Comparison of ENCODE assay signal across 1 cellular context in genomic region chr7:100119701-100120517, GRCh38.
TF ChIP-seq lines count a peak whose summit lies in the region.

No MANE protein-coding gene starts in this region.

TF ChIP-seq in HepG2, 621 proteins besides CTCF, POLR2A, EP300 and RAD21 (continued from another document and continues in another):
- TF ChIP-seq, protein P1, sequence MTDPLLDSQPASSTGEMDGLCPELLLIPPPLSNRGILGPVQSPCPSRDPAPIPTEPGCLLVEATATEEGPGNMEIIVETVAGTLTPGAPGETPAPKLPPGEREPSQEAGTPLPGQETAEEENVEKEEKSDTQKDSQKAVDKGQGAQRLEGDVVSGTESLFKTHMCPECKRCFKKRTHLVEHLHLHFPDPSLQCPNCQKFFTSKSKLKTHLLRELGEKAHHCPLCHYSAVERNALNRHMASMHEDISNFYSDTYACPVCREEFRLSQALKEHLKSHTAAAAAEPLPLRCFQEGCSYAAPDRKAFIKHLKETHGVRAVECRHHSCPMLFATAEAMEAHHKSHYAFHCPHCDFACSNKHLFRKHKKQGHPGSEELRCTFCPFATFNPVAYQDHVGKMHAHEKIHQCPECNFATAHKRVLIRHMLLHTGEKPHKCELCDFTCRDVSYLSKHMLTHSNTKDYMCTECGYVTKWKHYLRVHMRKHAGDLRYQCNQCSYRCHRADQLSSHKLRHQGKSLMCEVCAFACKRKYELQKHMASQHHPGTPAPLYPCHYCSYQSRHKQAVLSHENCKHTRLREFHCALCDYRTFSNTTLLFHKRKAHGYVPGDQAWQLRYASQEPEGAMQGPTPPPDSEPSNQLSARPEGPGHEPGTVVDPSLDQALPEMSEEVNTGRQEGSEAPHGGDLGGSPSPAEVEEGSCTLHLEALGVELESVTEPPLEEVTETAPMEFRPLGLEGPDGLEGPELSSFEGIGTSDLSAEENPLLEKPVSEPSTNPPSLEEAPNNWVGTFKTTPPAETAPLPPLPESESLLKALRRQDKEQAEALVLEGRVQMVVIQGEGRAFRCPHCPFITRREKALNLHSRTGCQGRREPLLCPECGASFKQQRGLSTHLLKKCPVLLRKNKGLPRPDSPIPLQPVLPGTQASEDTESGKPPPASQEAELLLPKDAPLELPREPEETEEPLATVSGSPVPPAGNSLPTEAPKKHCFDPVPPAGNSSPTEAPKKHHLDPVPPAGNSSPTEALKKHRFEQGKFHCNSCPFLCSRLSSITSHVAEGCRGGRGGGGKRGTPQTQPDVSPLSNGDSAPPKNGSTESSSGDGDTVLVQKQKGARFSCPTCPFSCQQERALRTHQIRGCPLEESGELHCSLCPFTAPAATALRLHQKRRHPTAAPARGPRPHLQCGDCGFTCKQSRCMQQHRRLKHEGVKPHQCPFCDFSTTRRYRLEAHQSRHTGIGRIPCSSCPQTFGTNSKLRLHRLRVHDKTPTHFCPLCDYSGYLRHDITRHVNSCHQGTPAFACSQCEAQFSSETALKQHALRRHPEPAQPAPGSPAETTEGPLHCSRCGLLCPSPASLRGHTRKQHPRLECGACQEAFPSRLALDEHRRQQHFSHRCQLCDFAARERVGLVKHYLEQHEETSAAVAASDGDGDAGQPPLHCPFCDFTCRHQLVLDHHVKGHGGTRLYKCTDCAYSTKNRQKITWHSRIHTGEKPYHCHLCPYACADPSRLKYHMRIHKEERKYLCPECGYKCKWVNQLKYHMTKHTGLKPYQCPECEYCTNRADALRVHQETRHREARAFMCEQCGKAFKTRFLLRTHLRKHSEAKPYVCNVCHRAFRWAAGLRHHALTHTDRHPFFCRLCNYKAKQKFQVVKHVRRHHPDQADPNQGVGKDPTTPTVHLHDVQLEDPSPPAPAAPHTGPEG (CRISPR knock-in tag; IDR thresholded peaks at IDR 0.05): peak; percentile 17; the same call in 1 of the 2 replicates
- 0 out of 2 replicates have a peak, but pooled peaks have one; percentile 59 for TF ChIP-seq ZNF296 (CRISPR knock-in tag; conservative IDR thresholded peaks at IDR 0.05)
- no peak for TF ChIP-seq JARID2 (CRISPR knock-in tag; IDR thresholded peaks at IDR 0.05; ENCODE audit: insufficient replicate concordance)
- TF ChIP-seq ZNF878 (CRISPR knock-in tag; IDR thresholded peaks at IDR 0.05): no peak
- TF ChIP-seq ZNF563 (CRISPR knock-in tag; IDR thresholded peaks at IDR 0.05): no peak
- TF ChIP-seq, protein P2, sequence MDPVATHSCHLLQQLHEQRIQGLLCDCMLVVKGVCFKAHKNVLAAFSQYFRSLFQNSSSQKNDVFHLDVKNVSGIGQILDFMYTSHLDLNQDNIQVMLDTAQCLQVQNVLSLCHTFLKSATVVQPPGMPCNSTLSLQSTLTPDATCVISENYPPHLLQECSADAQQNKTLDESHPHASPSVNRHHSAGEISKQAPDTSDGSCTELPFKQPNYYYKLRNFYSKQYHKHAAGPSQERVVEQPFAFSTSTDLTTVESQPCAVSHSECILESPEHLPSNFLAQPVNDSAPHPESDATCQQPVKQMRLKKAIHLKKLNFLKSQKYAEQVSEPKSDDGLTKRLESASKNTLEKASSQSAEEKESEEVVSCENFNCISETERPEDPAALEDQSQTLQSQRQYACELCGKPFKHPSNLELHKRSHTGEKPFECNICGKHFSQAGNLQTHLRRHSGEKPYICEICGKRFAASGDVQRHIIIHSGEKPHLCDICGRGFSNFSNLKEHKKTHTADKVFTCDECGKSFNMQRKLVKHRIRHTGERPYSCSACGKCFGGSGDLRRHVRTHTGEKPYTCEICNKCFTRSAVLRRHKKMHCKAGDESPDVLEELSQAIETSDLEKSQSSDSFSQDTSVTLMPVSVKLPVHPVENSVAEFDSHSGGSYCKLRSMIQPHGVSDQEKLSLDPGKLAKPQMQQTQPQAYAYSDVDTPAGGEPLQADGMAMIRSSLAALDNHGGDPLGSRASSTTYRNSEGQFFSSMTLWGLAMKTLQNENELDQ (CRISPR knock-in tag; IDR thresholded peaks at IDR 0.05; ENCODE audit: borderline replicate concordance): no peak
- TF ChIP-seq ARID3A (IDR thresholded peaks at IDR 0.05; ENCODE audit: low read depth, low read length): no peak
- no peak for TF ChIP-seq SIN3A (IDR thresholded peaks at IDR 0.05; ENCODE audit: borderline replicate concordance, low read depth, low read length)
- no peak for TF ChIP-seq GMEB2 (CRISPR knock-in tag; IDR thresholded peaks at IDR 0.05; ENCODE audit: low read depth)
- TF ChIP-seq, protein P3, sequence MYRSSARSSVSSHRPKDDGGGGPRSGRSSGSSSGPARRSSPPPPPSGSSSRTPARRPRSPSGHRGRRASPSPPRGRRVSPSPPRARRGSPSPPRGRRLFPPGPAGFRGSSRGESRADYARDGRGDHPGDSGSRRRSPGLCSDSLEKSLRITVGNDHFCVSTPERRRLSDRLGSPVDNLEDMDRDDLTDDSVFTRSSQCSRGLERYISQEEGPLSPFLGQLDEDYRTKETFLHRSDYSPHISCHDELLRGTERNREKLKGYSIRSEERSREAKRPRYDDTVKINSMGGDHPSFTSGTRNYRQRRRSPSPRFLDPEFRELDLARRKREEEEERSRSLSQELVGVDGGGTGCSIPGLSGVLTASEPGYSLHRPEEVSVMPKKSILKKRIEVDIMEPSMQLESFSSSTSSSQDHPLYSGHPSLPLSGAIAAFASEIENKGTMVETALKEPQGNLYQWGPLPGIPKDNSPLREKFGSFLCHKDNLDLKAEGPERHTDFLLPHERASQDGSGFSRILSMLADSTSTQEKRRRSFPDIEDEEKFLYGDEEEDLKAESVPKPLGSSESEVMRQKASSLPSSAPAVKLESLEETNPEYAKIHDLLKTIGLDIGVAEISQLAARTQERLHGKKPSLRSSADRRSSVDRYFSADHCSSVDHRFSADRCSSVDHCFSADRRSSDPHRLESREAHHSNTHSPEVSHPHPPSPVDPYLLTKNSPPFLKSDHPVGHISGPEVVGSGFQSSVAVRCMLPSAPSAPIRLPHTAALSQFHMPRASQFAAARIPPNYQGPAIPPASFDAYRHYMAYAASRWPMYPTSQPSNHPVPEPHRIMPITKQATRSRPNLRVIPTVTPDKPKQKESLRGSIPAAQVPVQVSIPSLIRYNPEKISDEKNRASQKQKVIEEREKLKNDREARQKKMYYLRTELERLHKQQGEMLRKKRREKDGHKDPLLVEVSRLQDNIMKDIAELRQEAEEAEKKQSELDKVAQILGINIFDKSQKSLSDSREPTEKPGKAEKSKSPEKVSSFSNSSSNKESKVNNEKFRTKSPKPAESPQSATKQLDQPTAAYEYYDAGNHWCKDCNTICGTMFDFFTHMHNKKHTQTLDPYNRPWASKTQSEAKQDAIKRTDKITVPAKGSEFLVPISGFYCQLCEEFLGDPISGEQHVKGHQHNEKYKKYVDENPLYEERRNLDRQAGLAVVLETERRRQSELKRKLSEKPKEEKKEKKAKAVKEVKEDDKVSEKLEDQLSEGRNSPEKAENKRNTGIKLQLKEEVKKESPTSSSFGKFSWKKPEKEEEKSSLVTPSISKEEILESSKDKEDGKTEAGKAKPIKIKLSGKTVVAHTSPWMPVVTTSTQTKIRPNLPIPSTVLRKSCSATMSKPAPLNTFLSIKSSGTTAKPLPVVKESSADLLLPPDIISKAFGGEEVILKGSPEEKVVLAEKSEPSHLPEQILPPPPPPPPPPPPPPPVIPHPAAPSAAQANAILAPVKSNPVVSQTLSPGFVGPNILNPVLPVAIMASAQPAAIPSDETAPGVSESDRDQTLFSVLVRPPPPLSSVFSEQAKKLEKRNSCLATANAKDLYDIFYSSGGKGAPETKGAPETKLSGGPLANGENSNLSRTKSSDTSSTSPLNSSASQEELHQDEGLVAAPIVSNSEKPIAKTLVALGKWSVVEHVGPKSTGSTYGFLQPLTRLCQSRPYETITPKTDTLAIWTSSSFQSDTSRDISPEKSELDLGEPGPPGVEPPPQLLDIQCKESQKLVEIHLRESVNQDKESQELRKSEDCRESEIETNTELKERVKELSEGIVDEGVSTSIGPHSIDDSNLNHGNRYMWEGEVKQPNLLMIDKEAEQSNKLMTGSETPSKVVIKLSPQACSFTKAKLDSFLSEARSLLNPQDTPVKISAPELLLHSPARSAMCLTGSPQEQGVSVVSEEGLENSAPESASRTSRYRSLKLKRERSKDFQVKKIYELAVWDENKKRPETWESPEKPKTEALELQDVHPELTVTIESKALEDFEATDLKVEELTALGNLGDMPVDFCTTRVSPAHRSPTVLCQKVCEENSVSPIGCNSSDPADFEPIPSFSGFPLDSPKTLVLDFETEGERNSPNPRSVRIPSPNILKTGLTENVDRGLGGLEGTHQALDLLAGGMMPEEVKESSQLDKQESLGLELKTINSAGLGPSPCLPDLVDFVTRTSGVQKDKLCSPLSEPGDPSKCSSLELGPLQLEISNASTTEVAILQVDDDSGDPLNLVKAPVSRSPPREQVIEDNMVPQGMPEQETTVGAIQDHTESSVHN (CRISPR knock-in tag; IDR thresholded peaks at IDR 0.05): no peak
- TF ChIP-seq, protein P4, sequence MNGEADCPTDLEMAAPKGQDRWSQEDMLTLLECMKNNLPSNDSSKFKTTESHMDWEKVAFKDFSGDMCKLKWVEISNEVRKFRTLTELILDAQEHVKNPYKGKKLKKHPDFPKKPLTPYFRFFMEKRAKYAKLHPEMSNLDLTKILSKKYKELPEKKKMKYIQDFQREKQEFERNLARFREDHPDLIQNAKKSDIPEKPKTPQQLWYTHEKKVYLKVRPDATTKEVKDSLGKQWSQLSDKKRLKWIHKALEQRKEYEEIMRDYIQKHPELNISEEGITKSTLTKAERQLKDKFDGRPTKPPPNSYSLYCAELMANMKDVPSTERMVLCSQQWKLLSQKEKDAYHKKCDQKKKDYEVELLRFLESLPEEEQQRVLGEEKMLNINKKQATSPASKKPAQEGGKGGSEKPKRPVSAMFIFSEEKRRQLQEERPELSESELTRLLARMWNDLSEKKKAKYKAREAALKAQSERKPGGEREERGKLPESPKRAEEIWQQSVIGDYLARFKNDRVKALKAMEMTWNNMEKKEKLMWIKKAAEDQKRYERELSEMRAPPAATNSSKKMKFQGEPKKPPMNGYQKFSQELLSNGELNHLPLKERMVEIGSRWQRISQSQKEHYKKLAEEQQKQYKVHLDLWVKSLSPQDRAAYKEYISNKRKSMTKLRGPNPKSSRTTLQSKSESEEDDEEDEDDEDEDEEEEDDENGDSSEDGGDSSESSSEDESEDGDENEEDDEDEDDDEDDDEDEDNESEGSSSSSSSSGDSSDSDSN (CRISPR knock-in tag; IDR thresholded peaks at IDR 0.05): no peak
- TF ChIP-seq TEAD3 (CRISPR knock-in tag; optimal IDR thresholded peaks at IDR 0.05; ENCODE audit: borderline replicate concordance): no peak
- no peak for TF ChIP-seq ZNF232 (CRISPR knock-in tag; IDR thresholded peaks at IDR 0.05; ENCODE audit: borderline replicate concordance)
- TF ChIP-seq TEF (CRISPR knock-in tag; IDR thresholded peaks at IDR 0.05): no peak
- TF ChIP-seq FOSL1 (CRISPR knock-in tag; IDR thresholded peaks at IDR 0.05; ENCODE audit: borderline replicate concordance): no peak
- no peak for TF ChIP-seq RFX1 (IDR thresholded peaks at IDR 0.05)
- TF ChIP-seq POGZ (CRISPR knock-in tag; IDR thresholded peaks at IDR 0.05): 0 out of 2 replicates have a peak, but pooled peaks have one; percentile 16
- TF ChIP-seq PAF1 (CRISPR knock-in tag; IDR thresholded peaks at IDR 0.05): no peak
- TF ChIP-seq ETV5 (CRISPR knock-in tag; IDR thresholded peaks at IDR 0.05; ENCODE audit: borderline replicate concordance): 0 out of 2 replicates have a peak, but pooled peaks have one; percentile 28
- no peak for TF ChIP-seq RORA (CRISPR knock-in tag; IDR thresholded peaks at IDR 0.05)
- TF ChIP-seq ZNF652 (CRISPR knock-in tag; IDR thresholded peaks at IDR 0.05; ENCODE audit: borderline replicate concordance, low read depth): no peak
- no peak for TF ChIP-seq FOXO1 (CRISPR knock-in tag; IDR thresholded peaks at IDR 0.05)
- TF ChIP-seq ZNF598 (CRISPR knock-in tag; IDR thresholded peaks at IDR 0.05; ENCODE audit: borderline replicate concordance): no peak
- TF ChIP-seq, protein P5, sequence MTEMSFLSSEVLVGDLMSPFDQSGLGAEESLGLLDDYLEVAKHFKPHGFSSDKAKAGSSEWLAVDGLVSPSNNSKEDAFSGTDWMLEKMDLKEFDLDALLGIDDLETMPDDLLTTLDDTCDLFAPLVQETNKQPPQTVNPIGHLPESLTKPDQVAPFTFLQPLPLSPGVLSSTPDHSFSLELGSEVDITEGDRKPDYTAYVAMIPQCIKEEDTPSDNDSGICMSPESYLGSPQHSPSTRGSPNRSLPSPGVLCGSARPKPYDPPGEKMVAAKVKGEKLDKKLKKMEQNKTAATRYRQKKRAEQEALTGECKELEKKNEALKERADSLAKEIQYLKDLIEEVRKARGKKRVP (CRISPR knock-in tag; IDR thresholded peaks at IDR 0.05): no peak
- TF ChIP-seq MYC (CRISPR knock-in tag; IDR thresholded peaks at IDR 0.05; ENCODE audit: borderline replicate concordance): 0 out of 2 replicates have a peak, but pooled peaks have one; percentile 24
- TF ChIP-seq, protein P6, sequence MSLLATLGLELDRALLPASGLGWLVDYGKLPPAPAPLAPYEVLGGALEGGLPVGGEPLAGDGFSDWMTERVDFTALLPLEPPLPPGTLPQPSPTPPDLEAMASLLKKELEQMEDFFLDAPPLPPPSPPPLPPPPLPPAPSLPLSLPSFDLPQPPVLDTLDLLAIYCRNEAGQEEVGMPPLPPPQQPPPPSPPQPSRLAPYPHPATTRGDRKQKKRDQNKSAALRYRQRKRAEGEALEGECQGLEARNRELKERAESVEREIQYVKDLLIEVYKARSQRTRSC (CRISPR knock-in tag; IDR thresholded peaks at IDR 0.05; ENCODE audit: low read depth): no peak
- TF ChIP-seq ZNF121 (CRISPR knock-in tag; IDR thresholded peaks at IDR 0.05): no peak
